Comparison of ENCODE assay signal across 20 cellular contexts in genomic region chr20:2697768-2698167, GRCh38. TPM values are rescaled to one million over a fixed set of nuclear protein-coding genes. Genes with fewer than 3 reads are reported as not detected.
DNase-seq lines count a peak whose midpoint lies in the region; ATAC-seq and TF ChIP-seq lines count a peak whose summit lies in the region.
"Had no signal": no experiment of that assay in that cellular context is flagged by ENCODE, and none has a peak within 500 bp of the region (broad histone marks: within the 10 kb centered on the region; RNA-seq: fewer than 3 reads in every experiment).

No MANE protein-coding gene starts in this region.

- H3K9me3 ChIP-seq in left lung = no peaks in the 10 kb centered on the region
- H3K9me3 ChIP-seq: SJSA1 had no signal

- H3K36me3 ChIP-seq in left lung = no peaks in the 10 kb centered on the region
- H3K36me3 ChIP-seq: SJSA1 had no signal

- TF ChIP-seq CTCF in nephron (IDR thresholded peaks at IDR 0.05; ENCODE audit: unreplicated experiment in 3 of 3) (no peak), left lung (IDR thresholded peaks at IDR 0.05) (no peak)

- no peaks in the 10 kb centered on the region for H3K36me3 Mint-ChIP-seq in activated T-cell treated with anti-CD3 and anti-CD28 coated beads, Interleukin-2, amount 50 U/mL, for 24 hours (ENCODE audit: low read depth)
- H3K36me3 Mint-ChIP-seq in activated CD8-positive, alpha-beta memory T cell treated with anti-CD3 and anti-CD28 coated beads, Interleukin-2, amount 10 ng/mL, durations not matched to agents 7 days and 5 days = no peaks in the 10 kb centered on the region
- peaks cover 6% of the 10 kb centered on the region for H3K36me3 Mint-ChIP-seq in nephron (ENCODE audit: low read depth)
- H3K36me3 Mint-ChIP-seq: CD8-positive, alpha-beta T cell; naive thymus-derived CD8-positive, alpha-beta T cell had no signal

- CTCF ChIA-PET in activated CD8-positive, alpha-beta memory T cell treated with anti-CD3 and anti-CD28 coated beads, Interleukin-2, amount 10 ng/mL, durations not matched to agents 7 days and 5 days (lab: Charles Lee) = interaction anchor here (0.8 to 0.9 kb wide), 2 partner anchors 9 to 55 kb away, joined by 3 read pairs; no protein-coding TSS in a partner anchor

- peaks cover 19 to 52% of the 10 kb centered on the region in 2 donors for H3K27me3 ChIP-seq in left lung

- no peak for ATAC-seq in activated CD8-positive, alpha-beta memory T cell treated with anti-CD3 and anti-CD28 coated beads, Interleukin-2, amount 10 ng/mL, durations not matched to agents 7 days and 5 days
- ATAC-seq in GM18502 (IDR thresholded peaks at IDR 0.05; ENCODE audit: poor library complexity, unreplicated experiment) = no peak
- no peak for ATAC-seq in left lung
- ATAC-seq in GM19324 (IDR thresholded peaks at IDR 0.05; ENCODE audit: low FRiP score, unreplicated experiment) = no peak
- ATAC-seq: CD8-positive, alpha-beta T cell; left colon; naive thymus-derived CD8-positive, alpha-beta T cell had no signal

- DNase-seq in activated T-cell treated with anti-CD3 and anti-CD28 coated beads, Interleukin-2, amount 50 U/mL, for 24 hours = peak; percentile 22
- DNase-seq in activated T-cell treated with anti-CD3 and anti-CD28 coated beads, Interleukin-2, amount 50 U/mL, for 1 hour = no peak
- peak; percentile 36 for DNase-seq in activated CD8-positive, alpha-beta memory T cell treated with anti-CD3 and anti-CD28 coated beads, Interleukin-2, amount 10 ng/mL, durations not matched to agents 7 days and 5 days
- no peak for DNase-seq in left lung
- DNase-seq: activated naive CD4-positive, alpha-beta T cell treated with Interleukin-2 at 50 U/mL for 16 hours; dermis blood vessel endothelial cell; HFFc6; left colon; MV-4-11; naive thymus-derived CD8-positive, alpha-beta T cell; NCI-H2029 treated with DMSO at 0.1 percent for 48 hours; NK-92 treated with Interleukin-12 subunit alpha and Interleukin-12 subunit beta, amount 100 ng/mL, for 24 hours had no signal

- no peaks in the 10 kb centered on the region for H3K9me3 Mint-ChIP-seq in activated T-cell treated with anti-CD3 and anti-CD28 coated beads, Interleukin-2, amount 50 U/mL, for 24 hours
- H3K9me3 Mint-ChIP-seq in activated CD8-positive, alpha-beta memory T cell treated with anti-CD3 and anti-CD28 coated beads, Interleukin-2, amount 10 ng/mL, durations not matched to agents 7 days and 5 days (ENCODE audit: low read depth) = no peaks in the 10 kb centered on the region
- no peaks in the 10 kb centered on the region for H3K9me3 Mint-ChIP-seq in nephron
- H3K9me3 Mint-ChIP-seq: CD8-positive, alpha-beta T cell; HFFc6; mesothelial cell of epicardium; naive thymus-derived CD8-positive, alpha-beta T cell; T-helper 1 cell treated with Interleukin-12 subunit alpha and Interleukin-12 subunit beta and Interleukin-4 antibody, amounts not matched to agents 30 μg/mL and 1 μg/mL, for 36 hours had no signal

- peaks cover 31% of the 10 kb centered on the region for H3K27me3 Mint-ChIP-seq in activated T-cell treated with anti-CD3 and anti-CD28 coated beads, Interleukin-2, amount 50 U/mL, for 24 hours
- peaks cover 40% of the 10 kb centered on the region for H3K27me3 Mint-ChIP-seq in activated CD8-positive, alpha-beta memory T cell treated with anti-CD3 and anti-CD28 coated beads, Interleukin-2, amount 10 ng/mL, durations not matched to agents 7 days and 5 days
- H3K27me3 Mint-ChIP-seq in nephron (ENCODE audit: low read depth) = peaks cover 56% of the 10 kb centered on the region

- intact Hi-C loops in left lung (cut with DNase I) = no loop called here

- H3K27ac Mint-ChIP-seq in activated T-cell treated with anti-CD3 and anti-CD28 coated beads, Interleukin-2, amount 50 U/mL, for 24 hours = no peak overlapping the region
- H3K27ac Mint-ChIP-seq in activated CD8-positive, alpha-beta memory T cell treated with anti-CD3 and anti-CD28 coated beads, Interleukin-2, amount 10 ng/mL, durations not matched to agents 7 days and 5 days = no peak overlapping the region
- peak overlapping the region; percentile 89 to 94 (median 93) for H3K27ac Mint-ChIP-seq in nephron
- H3K27ac Mint-ChIP-seq: CD8-positive, alpha-beta T cell; HFFc6; mesothelial cell of epicardium; T-helper 1 cell treated with Interleukin-12 subunit alpha and Interleukin-12 subunit beta and Interleukin-4 antibody, amounts not matched to agents 30 μg/mL and 1 μg/mL, for 36 hours had no signal

- H3K27ac ChIP-seq in left lung = no peak overlapping the region
- H3K27ac ChIP-seq: parathyroid adenoma, SJSA1 had no signal

- no peak overlapping the region for H3K4me3 ChIP-seq in left lung
- H3K4me3 ChIP-seq: SJSA1 had no signal

- peaks cover 4 to 7% of the 10 kb centered on the region in 2 donors for H3K4me1 ChIP-seq in left lung
- H3K4me1 ChIP-seq: parathyroid adenoma had no signal

- no peak overlapping the region for H3K4me3 Mint-ChIP-seq in activated T-cell treated with anti-CD3 and anti-CD28 coated beads, Interleukin-2, amount 50 U/mL, for 24 hours
- H3K4me3 Mint-ChIP-seq in activated CD8-positive, alpha-beta memory T cell treated with anti-CD3 and anti-CD28 coated beads, Interleukin-2, amount 10 ng/mL, durations not matched to agents 7 days and 5 days = no peak overlapping the region
- peak overlapping the region in 2 of 3 experiments; percentile 41 to 73 for H3K4me3 Mint-ChIP-seq in nephron
- H3K4me3 Mint-ChIP-seq: CD8-positive, alpha-beta T cell; HFFc6; mesothelial cell of epicardium; naive thymus-derived CD8-positive, alpha-beta T cell; T-helper 1 cell treated with Interleukin-12 subunit alpha and Interleukin-12 subunit beta and Interleukin-4 antibody, amounts not matched to agents 30 μg/mL and 1 μg/mL, for 36 hours had no signal

- no peaks in the 10 kb centered on the region for H3K4me1 Mint-ChIP-seq in activated T-cell treated with anti-CD3 and anti-CD28 coated beads, Interleukin-2, amount 50 U/mL, for 24 hours (ENCODE audit: low read depth)
- no peaks in the 10 kb centered on the region for H3K4me1 Mint-ChIP-seq in activated CD8-positive, alpha-beta memory T cell treated with anti-CD3 and anti-CD28 coated beads, Interleukin-2, amount 10 ng/mL, durations not matched to agents 7 days and 5 days
- H3K4me1 Mint-ChIP-seq in nephron = peaks cover 45% of the 10 kb centered on the region

RNA-seq across cellular contexts. Expression of gene EBF4, which starts 5.2 kb away (rescaled TPM):
- 1 to 10 TPM; 1.3 to 3.1 TPM for total RNA-seq in activated CD8-positive, alpha-beta memory T cell treated with anti-CD3 and anti-CD28 coated beads, Interleukin-2, amount 10 ng/mL, durations not matched to agents 7 days and 5 days
- 10 to 100 TPM in 1 of 2 donors, 1 to 10 TPM in 1; 10.0 to 11.9 TPM for total RNA-seq in left lung

RNA-seq across cellular contexts. Expression of gene IDH3B, which starts 33.8 kb away (rescaled TPM):
- 10 to 100 TPM; 91.4 to 96.0 TPM for total RNA-seq in activated CD8-positive, alpha-beta memory T cell treated with anti-CD3 and anti-CD28 coated beads, Interleukin-2, amount 10 ng/mL, durations not matched to agents 7 days and 5 days
- 10 to 100 TPM; 51.7 to 64.8 TPM for total RNA-seq in left lung

RNA-seq across cellular contexts. Expression of gene NOP56, which starts 45.3 kb away (rescaled TPM):
- total RNA-seq in activated CD8-positive, alpha-beta memory T cell treated with anti-CD3 and anti-CD28 coated beads, Interleukin-2, amount 10 ng/mL, durations not matched to agents 7 days and 5 days = 100 to 1,000 TPM; 469 to 508 TPM
- total RNA-seq in left lung = 100 to 1,000 TPM in 1 of 2 donors, 10 to 100 TPM in 1; 81.0 to 182 TPM

Comparison
In these comparisons a context has a peak if more than half of its experiments do, and no peak if none do; other contexts are left out.
1. DNase-seq: peak in activated T-cell treated with anti-CD3 and anti-CD28 coated beads, Interleukin-2, amount 50 U/mL, for 24 hours (single experiment) and activated CD8-positive, alpha-beta memory T cell treated with anti-CD3 and anti-CD28 coated beads, Interleukin-2, amount 10 ng/mL, durations not matched to agents 7 days and 5 days (single experiment); none in activated T-cell treated with anti-CD3 and anti-CD28 coated beads, Interleukin-2, amount 50 U/mL, for 1 hour (single experiment) and left lung (0 of 2).
2. H3K27ac Mint-ChIP-seq: peak in nephron (3 of 3); none in activated T-cell treated with anti-CD3 and anti-CD28 coated beads, Interleukin-2, amount 50 U/mL, for 24 hours (single experiment) and activated CD8-positive, alpha-beta memory T cell treated with anti-CD3 and anti-CD28 coated beads, Interleukin-2, amount 10 ng/mL, durations not matched to agents 7 days and 5 days (single experiment).
3. H3K4me3 Mint-ChIP-seq: peak in nephron (2 of 3); none in activated T-cell treated with anti-CD3 and anti-CD28 coated beads, Interleukin-2, amount 50 U/mL, for 24 hours (single experiment) and activated CD8-positive, alpha-beta memory T cell treated with anti-CD3 and anti-CD28 coated beads, Interleukin-2, amount 10 ng/mL, durations not matched to agents 7 days and 5 days (single experiment).